In the genomic region with DNA sequence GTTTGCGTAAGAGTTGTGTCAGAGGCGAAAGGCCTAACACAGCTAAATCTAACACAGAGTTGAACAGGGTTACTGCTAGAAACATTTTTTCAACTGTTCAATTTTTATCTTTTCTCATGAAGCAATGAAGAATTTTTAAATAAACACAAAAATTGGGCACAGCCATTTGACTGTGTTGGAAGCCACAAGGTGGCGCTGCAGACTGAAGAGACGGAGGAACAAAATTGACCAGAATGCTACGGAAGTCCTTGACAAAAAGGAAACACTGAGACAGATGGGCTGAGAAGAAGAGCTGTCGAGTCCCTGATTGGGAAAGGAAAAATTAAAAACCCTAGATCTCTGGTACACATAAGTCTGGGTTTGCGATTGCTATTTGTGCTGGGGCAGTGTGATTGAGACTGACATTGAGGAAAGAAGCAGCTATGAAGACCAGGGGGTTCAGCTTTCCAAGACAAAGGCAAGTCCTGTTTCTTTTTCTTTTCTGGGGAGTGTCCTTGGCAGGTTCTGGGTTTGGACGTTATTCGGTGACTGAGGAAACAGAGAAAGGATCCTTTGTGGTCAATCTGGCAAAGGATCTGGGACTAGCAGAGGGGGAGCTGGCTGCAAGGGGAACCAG, we compare ENCODE assay signal across 9 cellular contexts. TPM values are rescaled to one million over a fixed set of nuclear protein-coding genes. Genes with fewer than 3 reads are reported as not detected.
DNase-seq lines count a peak whose midpoint lies in the region; ATAC-seq and TF ChIP-seq lines count a peak whose summit lies in the region.
"Had no signal": no experiment of that assay in that cellular context is flagged by ENCODE, and none has a peak within 500 bp of the region (broad histone marks: within the 10 kb centered on the region; RNA-seq: fewer than 3 reads in every experiment).

A gene (plus strand): TSS at position 265 of the 616 bp plus-strand sequence. CDS start 158 bp downstream, at position 423.

- ATAC-seq in HG02763 (IDR thresholded peaks at IDR 0.05; ENCODE audit: unreplicated experiment), result no peak
- ATAC-seq in HG03571 (IDR thresholded peaks at IDR 0.05; ENCODE audit: unreplicated experiment), result no peak

- no peak within 1 kb of the TSS for H3K9ac ChIP-seq in NT2/D1 (ENCODE audit: insufficient read length, low read depth)

- peak; percentile 42 for DNase-seq in BE2C
- peak; percentile 32 for DNase-seq in GM13976 (ENCODE audit: low spot score)
- peak; percentile 13 for DNase-seq in NT2/D1 (ENCODE audit: low read depth, low spot score)
- peak; percentile 50 for DNase-seq in cerebellar cortex (ENCODE audit: low spot score)
- peak; percentile 10 for DNase-seq in pons (ENCODE audit: low spot score)
- no peak for DNase-seq in glomerular visceral epithelial cell (ENCODE audit: extremely low spot score)

- no peaks in the 10 kb centered on the region for H3K4me1 ChIP-seq in BE2C
- H3K4me1 ChIP-seq in NT2/D1 (ENCODE audit: insufficient read depth, insufficient read length), result no peaks in the 10 kb centered on the region
- H3K4me1 ChIP-seq: thyroid gland had no signal

- H3K27me3 ChIP-seq in BE2C (no peaks in the 10 kb centered on the region), NT2/D1 (ENCODE audit: insufficient read depth, insufficient read length) (no peaks in the 10 kb centered on the region)
- H3K27me3 ChIP-seq: thyroid gland had no signal

- H3K36me3 ChIP-seq in BE2C, result peaks cover 9% of the 10 kb centered on the region; the same call in 1 of the 2 replicates
- H3K36me3 ChIP-seq in NT2/D1 (ENCODE audit: insufficient read depth, insufficient read length, low read length), result no peaks in the 10 kb centered on the region
- H3K36me3 ChIP-seq: thyroid gland had no signal

- TF ChIP-seq CTCF in BE2C (IDR thresholded peaks at IDR 0.05; ENCODE audit: low read depth, low read length) (peak; percentile 62), GM13976 (IDR thresholded peaks at IDR 0.05; ENCODE audit: borderline replicate concordance, control extremely low read depth, extremely low read depth, insufficient read depth, missing control alignments) (peak; percentile 25)

- in situ Hi-C loops in GM13976 (cut with MboI; ENCODE audit: low sequenced_read_pairs, unreplicated experiment), result no loop called here

- H3K4me3 ChIP-seq in BE2C (ENCODE audit: low read depth, low read length), result no peak within 1 kb of the TSS
- H3K4me3 ChIP-seq in NT2/D1 (ENCODE audit: insufficient read length, low read depth), result no peak within 1 kb of the TSS
- H3K4me3 ChIP-seq: thyroid gland had no signal

- H3K9me3 ChIP-seq in BE2C, result no peaks in the 10 kb centered on the region; the same call in 1 of the 2 replicates
- peaks cover 5% of the 10 kb centered on the region; the same call in 1 of the 2 replicates for H3K9me3 ChIP-seq in NT2/D1 (ENCODE audit: insufficient read depth, low read length)
- H3K9me3 ChIP-seq: thyroid gland had no signal

RNA-seq across cellular contexts. Expression of the gene that starts here (rescaled TPM):
- polyA plus RNA-seq in BE2C (2012; ENCODE audit: insufficient read depth, insufficient read length, low read depth), result 11.3 TPM
